Comparison of ENCODE assay signal across 11 cellular contexts in genomic region chr4:17092990-17093880, GRCh38.
DNase-seq lines count a peak whose midpoint lies in the region; ATAC-seq and TF ChIP-seq lines count a peak whose summit lies in the region.
"Had no signal": no experiment of that assay in that cellular context is flagged by ENCODE, and none has a peak within 500 bp of the region (broad histone marks: within the 10 kb centered on the region; RNA-seq: fewer than 3 reads in every experiment).

No MANE protein-coding gene starts in this region.

- TF ChIP-seq CTCF in osteoblast (IDR thresholded peaks at IDR 0.05; ENCODE audit: extremely low read depth, low read depth, low read length) (no peak), chondrocyte (IDR thresholded peaks at IDR 0.05) (no peak)

- H3K9me3 Mint-ChIP-seq in chondrocyte (ENCODE audit: low read depth): no peaks in the 10 kb centered on the region

- no peak overlapping the region for H3K4me2 ChIP-seq in osteoblast (ENCODE audit: insufficient read depth, low read length)
- H3K4me2 ChIP-seq: hepatocyte had no signal

- no peak overlapping the region for H3K27ac ChIP-seq in osteoblast (ENCODE audit: low read depth, low read length)
- H3K27ac ChIP-seq: hepatocyte had no signal

- no peaks in the 10 kb centered on the region for H4K20me1 ChIP-seq in osteoblast (ENCODE audit: insufficient read depth, low read length)

- peak overlapping the region; percentile 64 for H2AFZ ChIP-seq in osteoblast (ENCODE audit: low read length)
- H2AFZ ChIP-seq: hepatocyte had no signal

- H3K36me3 Mint-ChIP-seq in chondrocyte (ENCODE audit: low read depth): no peaks in the 10 kb centered on the region

- H3K4me3 Mint-ChIP-seq in chondrocyte (ENCODE audit: unreplicated experiment): no peak overlapping the region

- ATAC-seq in GM19025 (IDR thresholded peaks at IDR 0.05; ENCODE audit: low read depth, unreplicated experiment) (peak; percentile 90), GM21737 (IDR thresholded peaks at IDR 0.05; ENCODE audit: unreplicated experiment) (peak; percentile 93), HG03159 (IDR thresholded peaks at IDR 0.05; ENCODE audit: unreplicated experiment) (peak; percentile 91)

- H3K27ac Mint-ChIP-seq in chondrocyte (ENCODE audit: unreplicated experiment): no peak overlapping the region

- no peak overlapping the region for H3K4me3 ChIP-seq in osteoblast (ENCODE audit: insufficient read depth, low read length)
- H3K4me3 ChIP-seq: hepatocyte had no signal

- H3K27me3 Mint-ChIP-seq in chondrocyte (ENCODE audit: low read depth): peaks cover 3% of the 10 kb centered on the region

- H3K4me1 Mint-ChIP-seq in chondrocyte (ENCODE audit: low read depth): peaks cover 2% of the 10 kb centered on the region

- peaks cover 14% of the 10 kb centered on the region for H3K4me1 ChIP-seq in osteoblast (ENCODE audit: insufficient read depth, low read length)

- no peaks in the 10 kb centered on the region for H3K27me3 ChIP-seq in osteoblast (ENCODE audit: insufficient read depth, low read length)
- H3K27me3 ChIP-seq: hepatocyte had no signal

- H3K36me3 ChIP-seq in osteoblast (ENCODE audit: insufficient read depth, low read length): no peaks in the 10 kb centered on the region

- DNase-seq in osteoblast (ENCODE audit: insufficient read length, low spot score, missing footprints): no peak
- DNase-seq in C1 segment of cervical spinal cord (lab: John Stamatoyannopoulos, UW): no peak
- DNase-seq in chondrocyte (ENCODE audit: low spot score): no peak
- DNase-seq in dedifferentiated amniotic fluid mesenchymal stem cell (ENCODE audit: extremely low spot score): no peak
- DNase-seq: activated CD4-positive, alpha-beta T cell treated with anti-CD3 and anti-CD28 coated beads for 48 hours; effector CD4-positive, alpha-beta T cell; right cardiac atrium had no signal

- H3K9me3 ChIP-seq in osteoblast (ENCODE audit: low read depth, low read length): no peaks in the 10 kb centered on the region

- no peaks in the 10 kb centered on the region for H3K79me2 ChIP-seq in osteoblast (ENCODE audit: insufficient read depth, low read length)
- H3K79me2 ChIP-seq: hepatocyte had no signal
